Comparison of ENCODE assay signal across 9 cellular contexts in genomic region chr3:112464264-112464663, GRCh38. TPM values are rescaled to one million over a fixed set of nuclear protein-coding genes. Genes with fewer than 3 reads are reported as not detected.
DNase-seq lines count a peak whose midpoint lies in the region; ATAC-seq, FAIRE-seq and TF ChIP-seq lines count a peak whose summit lies in the region.
"Had no signal": no experiment of that assay in that cellular context is flagged by ENCODE, and none has a peak within 500 bp of the region (broad histone marks: within the 10 kb centered on the region; RNA-seq: fewer than 3 reads in every experiment).

No MANE protein-coding gene starts in this region.

- intact Hi-C loops in OCI-LY7 (cut with micrococcal nuclease; ENCODE audit: unreplicated experiment) (loop anchor here (2.0 kb wide), 1 partner anchor 35 kb away; the partner anchor contains the start of gene BTLA), kidney (cut with DNase I) (no loop called here)

- peak; percentile 37 for ATAC-seq in HG02588 (IDR thresholded peaks at IDR 0.05; ENCODE audit: unreplicated experiment)

- H3K79me2 ChIP-seq in OCI-LY7 (ENCODE audit: insufficient read depth, low read depth, low read length), result no peaks in the 10 kb centered on the region

- H3K4me1 ChIP-seq in OCI-LY7 (ENCODE audit: insufficient read depth, low read length, poor library complexity, severe bottlenecking) (peaks cover 37% of the 10 kb centered on the region), kidney (ENCODE audit: control insufficient read depth in 1 of 2, insufficient read depth in 1 of 2, low read depth in 1 of 2, low read length in 2 of 2) (peaks cover 0 to 5% of the 10 kb centered on the region in 2 donors)

- DNase-seq in GM12865 (ENCODE audit: low read depth) (peak; percentile 82), OCI-LY7 (ENCODE audit: low spot score) (peak; percentile 58), kidney (no peak), GM19239 (ENCODE audit: insufficient read length, low spot score) (no peak), NCI-H2196 treated with DMSO at 0.1 percent for 48 hours (lab: John Stamatoyannopoulos, UW; ENCODE audit: unreplicated experiment) (no peak), NCI-H446 (lab: John Stamatoyannopoulos, UW) (no peak), DMS79 (lab: John Stamatoyannopoulos, UW) (no peak)

- H3K36me3 ChIP-seq in OCI-LY7 (ENCODE audit: insufficient read depth, low read length) (peaks cover 22% of the 10 kb centered on the region; the same call in 1 of the 2 replicates), kidney (ENCODE audit: control insufficient read depth in 1 of 2, insufficient read depth in 2 of 2, low read length in 2 of 2) (no peaks in the 10 kb centered on the region)

- no TSS peak for BruUV-seq in OCI-LY7 (replicated peaks; lab: Mats Ljungman, UMichigan)

- CTCF ChIA-PET in OCI-LY7 (lab: Charles Lee; ENCODE audit: unreplicated experiment), result no interaction called here

- H3K27ac ChIP-seq in OCI-LY7 (ENCODE audit: low read depth, low read length, poor library complexity, severe bottlenecking) (peak overlapping the region; percentile 31), kidney (ENCODE audit: low read depth in 2 of 2, low read length in 2 of 2) (no peak overlapping the region)

- TF ChIP-seq CTCF in GM12865 (IDR thresholded peaks at IDR 0.05; ENCODE audit: insufficient read depth, low read depth, low read length, missing control alignments) (no peak), OCI-LY7 (conservative IDR thresholded peaks at IDR 0.05; ENCODE audit: low read length) (no peak), kidney (IDR thresholded peaks at IDR 0.05; ENCODE audit: borderline replicate concordance, extremely low read depth, insufficient read depth) (no peak)

- H2AFZ ChIP-seq in OCI-LY7 (ENCODE audit: low read length), result peak overlapping the region; percentile 56

- POLR2A ChIA-PET in OCI-LY7 (lab: Charles Lee), result interaction anchor here (0.6 to 1.4 kb wide), 15 partner anchors 14 to 712 kb away, joined by 3 to 6 read pairs (median 4); no protein-coding TSS in a partner anchor

- H3K9me3 ChIP-seq in OCI-LY7 (ENCODE audit: low read length) (no peaks in the 10 kb centered on the region), kidney (ENCODE audit: control insufficient read depth in 1 of 2, low read length in 2 of 2) (no peaks in the 10 kb centered on the region)

- no peak overlapping the region for H3K9ac ChIP-seq in kidney (ENCODE audit: low read length in 2 of 2)

- FAIRE-seq in kidney (lab: Jason Lieb, UNC) (peak; percentile 61), GM19239 (lab: Jason Lieb, UNC) (no peak)

- H3K9me2 ChIP-seq in OCI-LY7 (ENCODE audit: insufficient read depth, low read length), result no peaks in the 10 kb centered on the region

- peak overlapping the region; percentile 63 for H3K4me2 ChIP-seq in OCI-LY7 (ENCODE audit: low read length)

- H4K20me1 ChIP-seq in OCI-LY7 (ENCODE audit: insufficient read depth, low read length), result no peaks in the 10 kb centered on the region

- H3K4me3 ChIP-seq in GM12865 (ENCODE audit: low read depth, low read length) (no peak overlapping the region; the same call in 1 of the 2 replicates), OCI-LY7 (ENCODE audit: low read depth, low read length, poor library complexity, severe bottlenecking) (peak overlapping the region; percentile 39), kidney (ENCODE audit: low read length in 2 of 2) (no peak overlapping the region)

RNA-seq across cellular contexts. Expression of gene BTLA, which starts 35.0 kb away (rescaled TPM):
- total RNA-seq in OCI-LY7 (2014; rRNA removed; shearing (Covaris generic)), result 7.7 and 8.0 TPM in 2 replicates
- total RNA-seq in OCI-LY7 (2022) (7.3 and 7.6 TPM in 2 replicates), kidney (3.2 TPM)
- polyA plus RNA-seq in kidney (ENCODE audit: insufficient read depth, low read depth, low replicate concordance), result not detected
- total RNA-seq: SK-MEL-5 had no signal

Comparison
In these comparisons a context has a peak if more than half of its experiments do, and no peak if none do; other contexts are left out.
1. DNase-seq: peak in GM12865 (single experiment) and OCI-LY7 (single experiment); none in kidney (single experiment), GM19239 (single experiment), NCI-H2196 treated with DMSO at 0.1 percent for 48 hours (single experiment), NCI-H446 (0 of 2) and DMS79 (single experiment).